8 cellular contexts compared by ENCODE assay signal in genomic region chr22:30607300-30607930, GRCh38. TPM values are rescaled to one million over a fixed set of nuclear protein-coding genes. Genes with fewer than 3 reads are reported as not detected.
A peak's percentile ranks its signal among the peaks of the same experiment; 100 is the strongest.
DNase-seq lines count a peak whose midpoint lies in the region; ATAC-seq, FAIRE-seq and TF ChIP-seq lines count a peak whose summit lies in the region.

No MANE protein-coding gene starts in this region.

- POLR2A ChIA-PET in K562 (lab: Yijun Ruan, JAX), result interaction anchor here (0.6 to 2.8 kb wide), 7 partner anchors 9 to 971 kb away, joined by 3 to 17 read pairs (median 3); no protein-coding TSS in a partner anchor

- no peak for DNase-seq in activated T-cell treated with anti-CD3 and anti-CD28 coated beads, Interleukin-2, amount 50 U/mL, for 4 hours
- DNase-seq in activated T-cell treated with anti-CD3 and anti-CD28 coated beads, Interleukin-2, amount 50 U/mL, for 1 hour, result no peak
- DNase-seq in K562 (ENCODE audit: extremely low read depth in 1 of 4, low spot score in 3 of 4) (no peak), lower lobe of right lung (no peak), tibial artery (no peak), H4 (ENCODE audit: low spot score) (no peak)
- no peak for DNase-seq in activated CD4-positive, CD25-positive, alpha-beta regulatory T cell treated with anti-CD3 and anti-CD28 coated beads, Interleukin-2, amount 50 U/mL, for 72 hours

- H2AFZ ChIP-seq in K562 (ENCODE audit: low read depth, low read length), result peak overlapping the region; percentile 93

- peak overlapping the region; percentile 78 for H3K4me3 Mint-ChIP-seq in activated T-cell treated with anti-CD3 and anti-CD28 coated beads, Interleukin-2, amount 50 U/mL, for 4 hours

- H3K79me2 ChIP-seq in K562 (ENCODE audit: control insufficient read depth, insufficient read depth, low read length), result no peaks in the 10 kb centered on the region

- TF ChIP-seq POLR2A in K562 (conservative IDR thresholded peaks at IDR 0.05), result no peak

- no peaks in the 10 kb centered on the region for H3K9me1 ChIP-seq in K562 (ENCODE audit: control insufficient read depth, insufficient read depth, low read length)

- no peaks in the 10 kb centered on the region for H3K36me3 Mint-ChIP-seq in activated T-cell treated with anti-CD3 and anti-CD28 coated beads, Interleukin-2, amount 50 U/mL, for 4 hours (ENCODE audit: insufficient read depth)

- H3K4me1 Mint-ChIP-seq in activated T-cell treated with anti-CD3 and anti-CD28 coated beads, Interleukin-2, amount 50 U/mL, for 4 hours (ENCODE audit: low read depth), result peaks cover 25% of the 10 kb centered on the region

- ATAC-seq in activated T-cell treated with anti-CD3 and anti-CD28 coated beads, Interleukin-2, amount 50 U/mL, for 4 hours, result peak in 1 of 2 donors; percentile 36
- ATAC-seq in K562 (no peak; the same call in 2 of the 3 replicates), lower lobe of right lung (no peak), GM21529 (IDR thresholded peaks at IDR 0.05; ENCODE audit: unreplicated experiment) (no peak)

- no peak for FAIRE-seq in K562 (lab: Jason Lieb, UNC)

- H3K27me3 ChIP-seq in K562 (ENCODE audit: control insufficient read depth in 2 of 2, insufficient read depth in 2 of 2, low read length in 2 of 2), result no peaks in the 10 kb centered on the region
- H3K27me3 ChIP-seq in lower lobe of right lung (ENCODE audit: low read depth), result no peaks in the 10 kb centered on the region
- H3K27me3 ChIP-seq in tibial artery, result no peaks in the 10 kb centered on the region

- H3K4me3 ChIP-seq in K562 (peak overlapping the region; percentile 41; the same call in 1 of the 2 replicates), lower lobe of right lung (peak overlapping the region; percentile 79), tibial artery (peak overlapping the region; percentile 52 to 59)

- CTCF ChIA-PET in K562 (lab: Yijun Ruan, JAX; ENCODE audit: low intra/inter-chr PET ratio), result no interaction called here

- 69% methylated on average over 6 of the region's 7 CpGs for WGBS in K562 (ENCODE audit: insufficient coverage, low coverage, missing lambda C conversion rate)

- H3K9me3 Mint-ChIP-seq in activated T-cell treated with anti-CD3 and anti-CD28 coated beads, Interleukin-2, amount 50 U/mL, for 4 hours, result no peaks in the 10 kb centered on the region

- in situ Hi-C loops in K562 (cut with MboI), result loop anchor here (10.0 kb wide), 1 partner anchor 323 kb away; the partner anchor contains the start of gene CASTOR1

- peak overlapping the region; percentile 56 for H3K27ac ChIP-seq in K562 (ENCODE audit: extremely low read depth, low read depth, low read length)
- H3K27ac ChIP-seq in lower lobe of right lung, result peak overlapping the region; percentile 86
- H3K27ac ChIP-seq in tibial artery, result peak overlapping the region; percentile 40 to 54

- no peaks in the 10 kb centered on the region for H3K9me3 ChIP-seq in K562 (replicated peaks; ENCODE audit: control insufficient read depth, insufficient read depth, low read depth, low read length)
- H3K9me3 ChIP-seq in lower lobe of right lung, result no peaks in the 10 kb centered on the region
- no peaks in the 10 kb centered on the region for H3K9me3 ChIP-seq in tibial artery

- TF ChIP-seq RAD21 in K562 (CRISPR knock-in tag; conservative IDR thresholded peaks at IDR 0.05 in 1 of 2, IDR thresholded peaks at IDR 0.05 in 1 of 2), result no peak

- H3K27me3 Mint-ChIP-seq in activated T-cell treated with anti-CD3 and anti-CD28 coated beads, Interleukin-2, amount 50 U/mL, for 4 hours (ENCODE audit: low read depth), result no peaks in the 10 kb centered on the region

- no peak for TF ChIP-seq EP300 in K562 (IDR thresholded peaks at IDR 0.05; ENCODE audit: low read length)

- H3K36me3 ChIP-seq in K562 (ENCODE audit: control insufficient read depth, insufficient read depth, low read length) (no peaks in the 10 kb centered on the region), lower lobe of right lung (peaks cover 17% of the 10 kb centered on the region), tibial artery (peaks cover 0 to 19% (median 6%) of the 10 kb centered on the region in 3 donors)

- intact Hi-C loops in K562 (cut with micrococcal nuclease), result no loop called here
- intact Hi-C loops in lower lobe of right lung (cut with DNase I), result no loop called here
- intact Hi-C loops in tibial artery (cut with DNase I; ENCODE audit: low total_unique reads), result no loop called here

- TSS peak; percentile 76 for BruUV-seq in K562 (replicated peaks; lab: Mats Ljungman, UMichigan)

- H3K4me2 ChIP-seq in K562 (ENCODE audit: insufficient read depth, low read length), result peak overlapping the region; percentile 87

- H4K20me1 ChIP-seq in K562 (replicated peaks; ENCODE audit: control insufficient read depth, insufficient read depth, low read length), result no peaks in the 10 kb centered on the region

- TF ChIP-seq CTCF in K562 (IDR thresholded peaks at IDR 0.05 in 2 of 3, conservative IDR thresholded peaks at IDR 0.05 in 1 of 3; ENCODE audit: insufficient read depth in 2 of 3, low read depth in 1 of 3, low read length in 3 of 3) (no peak), lower lobe of right lung (IDR thresholded peaks at IDR 0.05) (no peak), tibial artery (IDR thresholded peaks at IDR 0.05) (no peak)

- peaks cover 21 to 41% of the 10 kb centered on the region in 2 experiments for H3K4me1 ChIP-seq in K562 (replicated peaks in 1 of 2; ENCODE audit: control insufficient read depth in 2 of 2, insufficient read depth in 2 of 2, low read length in 2 of 2)
- H3K4me1 ChIP-seq in lower lobe of right lung, result peaks cover 43% of the 10 kb centered on the region
- H3K4me1 ChIP-seq in tibial artery, result peaks cover 0 to 27% (median 14%) of the 10 kb centered on the region in 4 donors

- H3K9ac ChIP-seq in K562 (ENCODE audit: insufficient read depth in 1 of 2, low read depth in 2 of 2, low read length in 2 of 2), result peak overlapping the region; percentile 48 to 85; a peak in 3 of 4 replicates

RNA-seq across cellular contexts. Expression of gene TCN2, which starts 0.4 kb away (rescaled TPM):
- under 1 TPM in 2 of 3 donors, not detected in 1; 0.26 to 0.46 TPM for total RNA-seq in activated T-cell treated with anti-CD3 and anti-CD28 coated beads, Interleukin-2, amount 50 U/mL, for 4 hours
- 4.2 and 11.1 TPM in 2 replicates for total RNA-seq in K562 (2011; cell fraction: chromatin; rRNA removed; ENCODE audit: low replicate concordance)
- 6.1 and 8.5 TPM in 2 replicates for total RNA-seq in K562 (2011; cell fraction: nucleolus; rRNA removed)
- total RNA-seq in K562 (2011; cell fraction: nucleoplasm; rRNA removed), result 4.6 and 5.1 TPM in 2 replicates
- 1.4 and 1.6 TPM in 2 replicates for total RNA-seq in K562 (2014; rRNA removed)
- total RNA-seq in K562 (2014; rRNA removed; fragmentation: Illumina TruSeq; extraction: Trizol), result 1.3 and 1.4 TPM in 2 replicates
- 1.9 and 2.1 TPM in 2 replicates for total RNA-seq in K562 (2015; rRNA removed; fragmentation: Illumina TruSeq; extraction: Trizol)
- total RNA-seq in K562 (2021), result 1.4 and 2.0 TPM in 2 replicates
- polyA plus RNA-seq in K562 (2011; rRNA removed), result 1.2 and 1.7 TPM in 2 replicates
- polyA plus RNA-seq in K562 (2011; cell fraction: cytosol; rRNA removed), result 1.7 and 4.4 TPM in 2 replicates
- 1.0 and 1.9 TPM in 2 replicates for polyA plus RNA-seq in K562 (2011; cell fraction: nucleus; rRNA removed)
- polyA plus RNA-seq in K562 (2012), result 3.4 and 5.8 TPM in 2 replicates
- 2.5 and 2.7 TPM in 2 replicates for polyA plus RNA-seq in K562 (2014; fragmentation: Illumina TruSeq; extraction: Trizol)
- polyA plus RNA-seq in K562 (2014; fragmentation: Nextera tagmentation; extraction: Ambion mirVana), result 1 to 10 TPM; 4.8 to 5.4 TPM
- 0.88 and 1.5 TPM in 2 replicates for polyA plus RNA-seq in K562 (2014; rRNA removed)
- 0.63 and 1.9 TPM in 2 replicates for polyA minus RNA-seq in K562 (2011; rRNA and poly(A)+ RNA removed)
- 2.4 TPM in 1 of 2 replicates, not detected in the other for polyA minus RNA-seq in K562 (2011; cell fraction: cytosol; rRNA and poly(A)+ RNA removed)
- 0.78 and 1.8 TPM in 2 replicates for polyA minus RNA-seq in K562 (2011; cell fraction: nucleus; rRNA and poly(A)+ RNA removed)
- 44.2 TPM for total RNA-seq in lower lobe of right lung
- 6.1 and 7.6 TPM in 2 replicates for total RNA-seq in H4 (2014; rRNA removed; shearing (Covaris generic))

RNA-seq across cellular contexts. Expression of gene PES1, which starts 15.7 kb away (rescaled TPM):
- 100 to 1,000 TPM; 312 to 373 (median 336) TPM for total RNA-seq in activated T-cell treated with anti-CD3 and anti-CD28 coated beads, Interleukin-2, amount 50 U/mL, for 4 hours
- total RNA-seq in K562 (2011; cell fraction: chromatin; rRNA removed; ENCODE audit: low replicate concordance), result 71.4 and 154 TPM in 2 replicates
- 93.2 and 100 TPM in 2 replicates for total RNA-seq in K562 (2011; cell fraction: nucleolus; rRNA removed)
- total RNA-seq in K562 (2011; cell fraction: nucleoplasm; rRNA removed), result 58.0 and 70.3 TPM in 2 replicates
- total RNA-seq in K562 (2014; rRNA removed) (154 and 158 TPM in 2 replicates), K562 (2014; rRNA removed; fragmentation: Illumina TruSeq; extraction: Trizol) (83.0 and 89.9 TPM in 2 replicates), K562 (2015; rRNA removed; fragmentation: Illumina TruSeq; extraction: Trizol) (117 and 126 TPM in 2 replicates), K562 (2021) (136 and 151 TPM in 2 replicates), lower lobe of right lung (47.0 TPM)
- polyA plus RNA-seq in K562 (2011; rRNA removed) (85.2 and 95.3 TPM in 2 replicates), K562 (2014; fragmentation: Illumina TruSeq; extraction: Trizol) (117 and 127 TPM in 2 replicates), K562 (2014; fragmentation: Nextera tagmentation; extraction: Ambion mirVana) (1 to 10 TPM; 6.5 to 8.2 TPM), K562 (2014; rRNA removed) (83.8 and 94.3 TPM in 2 replicates)
- 105 and 226 TPM in 2 replicates for polyA plus RNA-seq in K562 (2011; cell fraction: cytosol; rRNA removed)
- polyA plus RNA-seq in K562 (2011; cell fraction: nucleus; rRNA removed), result 99.8 and 134 TPM in 2 replicates
- 61.0 and 83.5 TPM in 2 replicates for polyA plus RNA-seq in K562 (2012)
- polyA minus RNA-seq in K562 (2011; rRNA and poly(A)+ RNA removed), result 104 and 142 TPM in 2 replicates
- 65.7 and 82.8 TPM in 2 replicates for polyA minus RNA-seq in K562 (2011; cell fraction: cytosol; rRNA and poly(A)+ RNA removed)
- polyA minus RNA-seq in K562 (2011; cell fraction: nucleus; rRNA and poly(A)+ RNA removed), result 48.7 and 75.2 TPM in 2 replicates
- 59.5 and 74.2 TPM in 2 replicates for total RNA-seq in H4 (2014; rRNA removed; shearing (Covaris generic))

RNA-seq across cellular contexts. Expression of gene SLC35E4, which starts 28.2 kb away (rescaled TPM):
- 10 to 100 TPM in 1 of 3 donors, 1 to 10 TPM in 2; 7.3 to 10.9 (median 8.9) TPM for total RNA-seq in activated T-cell treated with anti-CD3 and anti-CD28 coated beads, Interleukin-2, amount 50 U/mL, for 4 hours
- 1.3 and 3.7 TPM in 2 replicates for total RNA-seq in K562 (2011; cell fraction: chromatin; rRNA removed; ENCODE audit: low replicate concordance)
- 2.9 and 4.3 TPM in 2 replicates for total RNA-seq in K562 (2011; cell fraction: nucleolus; rRNA removed)
- 2.7 TPM in 2 replicates for total RNA-seq in K562 (2011; cell fraction: nucleoplasm; rRNA removed)
- total RNA-seq in K562 (2014; rRNA removed), result 1.6 and 2.3 TPM in 2 replicates
- 0.32 and 0.36 TPM in 2 replicates for total RNA-seq in K562 (2014; rRNA removed; fragmentation: Illumina TruSeq; extraction: Trizol)
- 0.83 and 1.0 TPM in 2 replicates for total RNA-seq in K562 (2015; rRNA removed; fragmentation: Illumina TruSeq; extraction: Trizol)
- 1.6 and 1.7 TPM in 2 replicates for total RNA-seq in K562 (2021)
- 0.79 and 0.88 TPM in 2 replicates for polyA plus RNA-seq in K562 (2011; rRNA removed)
- 0.86 and 3.2 TPM in 2 replicates for polyA plus RNA-seq in K562 (2011; cell fraction: cytosol; rRNA removed)
- 0.44 and 0.95 TPM in 2 replicates for polyA plus RNA-seq in K562 (2011; cell fraction: nucleus; rRNA removed)
- polyA plus RNA-seq in K562 (2012), result 1.1 and 1.5 TPM in 2 replicates
- polyA plus RNA-seq in K562 (2014; fragmentation: Illumina TruSeq; extraction: Trizol), result 0.54 and 0.58 TPM in 2 replicates
- polyA plus RNA-seq in K562 (2014; fragmentation: Nextera tagmentation; extraction: Ambion mirVana), result under 1 TPM in 1 of 2 experiments, not detected in 1; 0.06 TPM
- 1.1 TPM in 2 replicates for polyA plus RNA-seq in K562 (2014; rRNA removed)
- polyA minus RNA-seq in K562 (2011; rRNA and poly(A)+ RNA removed), result 0.36 and 0.46 TPM in 2 replicates
- polyA minus RNA-seq in K562 (2011; cell fraction: cytosol; rRNA and poly(A)+ RNA removed), result 0.91 and 1.5 TPM in 2 replicates
- 1.1 and 1.3 TPM in 2 replicates for polyA minus RNA-seq in K562 (2011; cell fraction: nucleus; rRNA and poly(A)+ RNA removed)
- total RNA-seq in lower lobe of right lung, result 3.1 TPM
- 0.56 and 1.8 TPM in 2 replicates for total RNA-seq in H4 (2014; rRNA removed; shearing (Covaris generic))

RNA-seq across cellular contexts. Expression of gene GAL3ST1, which starts 33.0 kb away (rescaled TPM):
- under 1 TPM in 2 of 3 donors, not detected in 1; 0.16 to 0.38 TPM for total RNA-seq in activated T-cell treated with anti-CD3 and anti-CD28 coated beads, Interleukin-2, amount 50 U/mL, for 4 hours
- total RNA-seq in K562 (2011; cell fraction: chromatin; rRNA removed; ENCODE audit: low replicate concordance), result 1.4 TPM in 1 of 2 replicates, not detected in the other
- 3.0 and 3.9 TPM in 2 replicates for total RNA-seq in K562 (2011; cell fraction: nucleolus; rRNA removed)
- 1.5 and 1.6 TPM in 2 replicates for total RNA-seq in K562 (2011; cell fraction: nucleoplasm; rRNA removed)
- total RNA-seq in K562 (2014; rRNA removed), result 0.45 and 1.3 TPM in 2 replicates
- 0.15 TPM in 1 of 2 replicates, not detected in the other for total RNA-seq in K562 (2014; rRNA removed; fragmentation: Illumina TruSeq; extraction: Trizol)
- 0.38 and 0.43 TPM in 2 replicates for total RNA-seq in K562 (2015; rRNA removed; fragmentation: Illumina TruSeq; extraction: Trizol)
- 1.5 and 1.6 TPM in 2 replicates for total RNA-seq in K562 (2021)
- polyA plus RNA-seq in K562 (2011; rRNA removed), result 0.10 and 0.79 TPM in 2 replicates
- polyA plus RNA-seq in K562 (2011; cell fraction: cytosol; rRNA removed), result 1.1 and 1.7 TPM in 2 replicates
- 0.40 and 0.63 TPM in 2 replicates for polyA plus RNA-seq in K562 (2011; cell fraction: nucleus; rRNA removed)
- polyA plus RNA-seq in K562 (2012), result 0.83 and 2.2 TPM in 2 replicates
- polyA plus RNA-seq in K562 (2014; fragmentation: Illumina TruSeq; extraction: Trizol), result 0.22 and 0.72 TPM in 2 replicates
- under 1 TPM in 1 of 2 experiments, not detected in 1; 0.03 TPM for polyA plus RNA-seq in K562 (2014; fragmentation: Nextera tagmentation; extraction: Ambion mirVana)
- 0.80 and 1.9 TPM in 2 replicates for polyA plus RNA-seq in K562 (2014; rRNA removed)
- polyA minus RNA-seq in K562 (2011; rRNA and poly(A)+ RNA removed), result 0.25 TPM in 1 of 2 replicates, not detected in the other
- 1.1 TPM in 1 of 2 replicates, not detected in the other for polyA minus RNA-seq in K562 (2011; cell fraction: cytosol; rRNA and poly(A)+ RNA removed)
- 0.13 and 0.33 TPM in 2 replicates for polyA minus RNA-seq in K562 (2011; cell fraction: nucleus; rRNA and poly(A)+ RNA removed)
- total RNA-seq in lower lobe of right lung, result 1.7 TPM
- not detected in 2 replicates for total RNA-seq in H4 (2014; rRNA removed; shearing (Covaris generic))
